Comparison of ENCODE assay signal across 9 cellular contexts in the genomic region with DNA sequence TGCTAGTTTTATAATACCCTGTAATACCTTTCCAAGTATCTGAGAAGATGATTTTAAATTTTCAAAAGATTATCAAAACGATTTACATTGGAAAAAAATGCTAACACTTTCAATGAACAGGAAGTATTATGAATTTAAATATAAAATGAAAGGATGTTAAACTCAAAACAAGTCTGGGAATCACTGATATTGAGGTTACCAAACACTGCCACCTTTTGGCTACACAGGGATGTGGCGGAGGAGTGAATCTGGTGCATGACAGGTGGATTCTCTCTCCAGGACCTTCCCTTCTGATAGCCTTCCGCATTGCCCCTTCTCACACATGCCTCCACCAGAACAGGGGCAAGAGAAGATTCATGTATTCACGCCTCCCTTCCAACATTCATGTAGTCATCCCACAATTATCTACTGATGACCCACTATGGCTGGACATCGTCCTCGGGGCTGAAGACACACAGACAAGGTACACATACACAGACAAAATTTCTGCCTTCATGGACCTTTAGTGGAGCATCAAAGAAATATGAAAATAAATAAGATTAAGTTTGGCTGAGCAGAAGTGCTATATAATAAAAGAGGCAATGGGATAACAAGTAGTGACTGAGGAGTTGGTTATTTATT. TPM values are rescaled to one million over a fixed set of nuclear protein-coding genes. Genes with fewer than 3 reads are reported as not detected.
DNase-seq lines count a peak whose midpoint lies in the region; ATAC-seq, FAIRE-seq and TF ChIP-seq lines count a peak whose summit lies in the region.
"Had no signal": no experiment of that assay in that cellular context is flagged by ENCODE, and none has a peak within 500 bp of the region (broad histone marks: within the 10 kb centered on the region; RNA-seq: fewer than 3 reads in every experiment).

No MANE protein-coding gene starts in this region.

- 68 to 73% methylated on average over 6 of the region's 6 CpGs for WGBS in upper lobe of left lung, 2 donors

- H3K4me3 ChIP-seq in astrocyte of the cerebellum (ENCODE audit: low read depth, low read length): no peak overlapping the region
- H3K4me3 ChIP-seq in kidney epithelial cell (ENCODE audit: low read depth, low read length): no peak overlapping the region
- no peak overlapping the region for H3K4me3 ChIP-seq in upper lobe of left lung

- H3K36me3 ChIP-seq in kidney epithelial cell (ENCODE audit: control insufficient read depth, insufficient read depth, low read length): no peaks in the 10 kb centered on the region
- peaks cover 0 to 9% (median 5%) of the 10 kb centered on the region in 4 donors for H3K36me3 ChIP-seq in upper lobe of left lung

- no peak overlapping the region for H3K27ac ChIP-seq in upper lobe of left lung

- ATAC-seq in upper lobe of left lung (ENCODE audit: low FRiP score in 2 of 2) (no peak), GM21423 (IDR thresholded peaks at IDR 0.05; ENCODE audit: unreplicated experiment) (no peak)

- no peaks in the 10 kb centered on the region for H3K9me3 ChIP-seq in upper lobe of left lung

- peak; percentile 46 for DNase-seq in A172 (ENCODE audit: low spot score)
- peak; percentile 11 for DNase-seq in NCI-H526 treated with DMSO at 0.1 percent for 48 hours (lab: John Stamatoyannopoulos, UW)
- DNase-seq in astrocyte of the cerebellum (ENCODE audit: low read depth): no peak
- no peak for DNase-seq in kidney epithelial cell (ENCODE audit: low read depth)
- DNase-seq in upper lobe of left lung: no peak
- no peak for DNase-seq in GM19240 (ENCODE audit: insufficient read length, low spot score)

- peaks cover 0 to 4% (median 0%) of the 10 kb centered on the region in 4 donors for H3K4me1 ChIP-seq in upper lobe of left lung

- FAIRE-seq in G401.6 (lab: Jason Lieb, UNC): peak; percentile 63
- FAIRE-seq: endometrium had no signal

- H3K27me3 ChIP-seq in kidney epithelial cell (ENCODE audit: control insufficient read depth, insufficient read depth, low read length): no peaks in the 10 kb centered on the region
- no peaks in the 10 kb centered on the region for H3K27me3 ChIP-seq in upper lobe of left lung

- in situ Hi-C loops in astrocyte of the cerebellum (cut with HindIII; ENCODE audit: low sequenced_read_pairs): no loop called here

- no peak for TF ChIP-seq EP300 in upper lobe of left lung (IDR thresholded peaks at IDR 0.05)

- TF ChIP-seq POLR2A in upper lobe of left lung (IDR thresholded peaks at IDR 0.05): no peak

- TF ChIP-seq CTCF in astrocyte of the cerebellum (IDR thresholded peaks at IDR 0.05; ENCODE audit: low read depth, low read length, missing control alignments) (peak; percentile 77), kidney epithelial cell (IDR thresholded peaks at IDR 0.05; ENCODE audit: insufficient read depth, low read length, poor library complexity, severe bottlenecking) (peak; percentile 71), upper lobe of left lung (IDR thresholded peaks at IDR 0.05) (peak; percentile 9 to 63 (median 46))

RNA-seq across cellular contexts. Expression of gene ATG16L2, which starts 34.7 kb away (rescaled TPM):
- total RNA-seq in A172 (2014; rRNA removed; shearing (Covaris generic)): 3.4 and 46.5 TPM in 2 replicates
- 12.8 and 24.3 TPM in 2 replicates for total RNA-seq in kidney epithelial cell
- 100 to 1,000 TPM in 3 of 6 donors, 10 to 100 TPM in 3; 39.5 to 354 (median 86.4) TPM for total RNA-seq in upper lobe of left lung

RNA-seq across cellular contexts. Expression of gene STARD10, which starts 55.1 kb away (rescaled TPM):
- total RNA-seq in A172 (2014; rRNA removed; shearing (Covaris generic)): 56.8 and 60.2 TPM in 2 replicates
- total RNA-seq in kidney epithelial cell (94.8 and 128 TPM in 2 replicates), upper lobe of left lung (100 to 1,000 TPM in 5 of 6 donors, 10 to 100 TPM in 1; 93.2 to 227 (median 151) TPM)

Comparison
In these comparisons a context has a peak if more than half of its experiments do, and no peak if none do; other contexts are left out.
1. DNase-seq: peak in A172 (single experiment) and NCI-H526 treated with DMSO at 0.1 percent for 48 hours (single experiment); none in astrocyte of the cerebellum (single experiment), kidney epithelial cell (single experiment), upper lobe of left lung (0 of 2) and GM19240 (single experiment).
2. Peak in every context shown above with its lines, with median percentiles within 50 percentile points of each other: CTCF ChIP-seq.